In the genomic region with DNA sequence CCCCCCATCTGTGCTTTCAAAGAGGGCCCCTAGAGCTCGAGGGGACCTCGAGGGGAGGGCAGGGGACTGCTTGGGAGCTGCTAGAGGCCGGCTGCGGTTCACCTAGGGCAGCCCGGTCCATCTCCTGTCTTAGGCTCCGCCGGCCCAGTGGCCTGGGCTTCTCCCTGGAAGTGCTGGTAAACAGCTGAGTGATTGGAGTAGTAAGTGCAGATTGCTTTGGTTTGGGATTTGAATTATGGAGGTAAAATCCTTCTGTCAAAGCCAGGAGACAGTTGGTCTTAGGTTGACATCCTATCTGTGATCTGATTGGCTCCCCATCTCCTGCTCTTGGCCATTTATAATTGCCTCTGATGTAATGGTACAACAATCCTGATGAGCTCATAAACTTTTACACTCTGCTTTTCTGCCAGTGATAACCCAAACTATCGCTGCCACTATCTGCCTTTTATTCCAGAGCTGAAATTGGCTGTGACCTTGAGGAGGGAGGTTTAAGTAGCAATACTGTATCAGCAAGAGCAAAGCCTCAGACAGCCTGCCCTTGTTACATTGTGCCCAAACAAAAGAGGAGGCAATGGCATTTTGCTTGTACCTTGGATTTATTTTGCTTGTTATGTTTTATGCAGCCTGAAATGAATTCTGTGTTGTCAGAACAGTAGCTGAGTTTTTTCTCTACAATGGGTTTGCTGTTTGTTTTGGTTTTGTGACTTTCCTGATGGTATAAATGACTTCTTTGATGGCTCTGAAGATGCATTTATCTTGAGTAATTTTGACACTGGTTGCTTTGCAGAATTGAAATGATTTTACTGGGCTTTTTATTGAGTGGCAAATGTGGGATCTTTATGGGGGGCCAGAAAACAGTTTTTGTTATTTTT, we compare ENCODE assay signal across 8 cellular contexts.
DNase-seq lines count a peak whose midpoint lies in the region; ATAC-seq and FAIRE-seq lines count a peak whose summit lies in the region.

No MANE protein-coding gene starts in this region.

- FAIRE-seq in colon (lab: Jason Lieb, UNC) = peak; percentile 88

- ATAC-seq in GM18907 (IDR thresholded peaks at IDR 0.05; ENCODE audit: unreplicated experiment) (peak; percentile 26), HG02981 (IDR thresholded peaks at IDR 0.05; ENCODE audit: unreplicated experiment) (no peak)

- DNase-seq in AG20443 (ENCODE audit: low spot score) (peak; percentile 85), NCI-H2081 (lab: John Stamatoyannopoulos, UW) (peak; percentile 41 to 77), T-helper 22 cell (ENCODE audit: low read depth) (peak; percentile 41), kidney glomerular epithelial cell (lab: John Stamatoyannopoulos, UW) (peak; percentile 90)
- DNase-seq in stimulated activated CD4-positive, alpha-beta T cell treated with anti-CD3 and anti-CD28 coated beads, Interleukin-4, amount 100 ng/mL, for 24 hours = peak; percentile 47
